Comparison of ENCODE assay signal across 8 cellular contexts in genomic region chr4:6200922-6201362, GRCh38. TPM values are rescaled to one million over a fixed set of nuclear protein-coding genes. Genes with fewer than 3 reads are reported as not detected.
DNase-seq lines count a peak whose midpoint lies in the region; ATAC-seq and TF ChIP-seq lines count a peak whose summit lies in the region.

No MANE protein-coding gene starts in this region.

- H3K4me1 ChIP-seq in ES-I3 (ENCODE audit: insufficient read depth, low read length), result peaks cover 11% of the 10 kb centered on the region

- no peaks in the 10 kb centered on the region for H3K9me3 ChIP-seq in ES-I3 (ENCODE audit: control insufficient read depth, insufficient read depth, low read length)

- TF ChIP-seq CTCF in nephron (IDR thresholded peaks at IDR 0.05; ENCODE audit: unreplicated experiment in 3 of 3), result no peak

- peaks cover 36% of the 10 kb centered on the region for H3K4me1 Mint-ChIP-seq in activated T-helper 1 cell treated with anti-CD3 and anti-CD28 coated beads, Interleukin-12 subunit alpha, Interleukin-12 subunit beta, Interleukin-2, Interleukin-4 antibody, amounts not matched to agents 30 ng/mL and 10 ng/mL and 1 ng/mL, durations not matched to agents 14 hours and 24 hours and 36 hours (ENCODE audit: low read depth)
- H3K4me1 Mint-ChIP-seq in nephron, result no peaks in the 10 kb centered on the region

- H3K9me3 Mint-ChIP-seq in activated T-helper 1 cell treated with anti-CD3 and anti-CD28 coated beads, Interleukin-12 subunit alpha, Interleukin-12 subunit beta, Interleukin-2, Interleukin-4 antibody, amounts not matched to agents 30 ng/mL and 10 ng/mL and 1 ng/mL, durations not matched to agents 14 hours and 24 hours and 36 hours, result no peaks in the 10 kb centered on the region
- peaks cover 8% of the 10 kb centered on the region for H3K9me3 Mint-ChIP-seq in nephron

- DNase-seq in activated T-helper 1 cell treated with anti-CD3 and anti-CD28 coated beads, Interleukin-12 subunit alpha, Interleukin-12 subunit beta, Interleukin-2, Interleukin-4 antibody, amounts not matched to agents 30 ng/mL and 10 ng/mL and 1 ng/mL, durations not matched to agents 14 hours and 24 hours and 36 hours (ENCODE audit: low spot score), result no peak
- DNase-seq in CD1c-positive myeloid dendritic cell (ENCODE audit: extremely low spot score) (no peak), NCI-H1048 (lab: John Stamatoyannopoulos, UW) (no peak)

- ATAC-seq in HG03066 (IDR thresholded peaks at IDR 0.05; ENCODE audit: low read depth, unreplicated experiment) (peak; percentile 12), HG02885 (IDR thresholded peaks at IDR 0.05; ENCODE audit: poor library complexity, unreplicated experiment) (no peak), GM18907 (IDR thresholded peaks at IDR 0.05; ENCODE audit: unreplicated experiment) (no peak)

- H3K9ac ChIP-seq in ES-I3 (ENCODE audit: low read depth, low read length), result peak overlapping the region; percentile 80

- H3K36me3 Mint-ChIP-seq in activated T-helper 1 cell treated with anti-CD3 and anti-CD28 coated beads, Interleukin-12 subunit alpha, Interleukin-12 subunit beta, Interleukin-2, Interleukin-4 antibody, amounts not matched to agents 30 ng/mL and 10 ng/mL and 1 ng/mL, durations not matched to agents 14 hours and 24 hours and 36 hours (ENCODE audit: low read depth), result peaks cover 6% of the 10 kb centered on the region
- H3K36me3 Mint-ChIP-seq in nephron (ENCODE audit: low read depth), result no peaks in the 10 kb centered on the region

- H3K4me3 Mint-ChIP-seq in activated T-helper 1 cell treated with anti-CD3 and anti-CD28 coated beads, Interleukin-12 subunit alpha, Interleukin-12 subunit beta, Interleukin-2, Interleukin-4 antibody, amounts not matched to agents 30 ng/mL and 10 ng/mL and 1 ng/mL, durations not matched to agents 14 hours and 24 hours and 36 hours, result peak overlapping the region; percentile 73
- peak overlapping the region; percentile 54 to 72 (median 56) for H3K4me3 Mint-ChIP-seq in nephron

- intact Hi-C loops in activated T-helper 1 cell treated with anti-CD3 and anti-CD28 coated beads, Interleukin-12 subunit alpha, Interleukin-12 subunit beta, Interleukin-2, Interleukin-4 antibody, amounts not matched to agents 30 ng/mL and 10 ng/mL and 1 ng/mL, durations not matched to agents 14 hours and 24 hours and 36 hours (cut with micrococcal nuclease), result no loop called here

- peaks cover 17% of the 10 kb centered on the region for H3K27me3 Mint-ChIP-seq in activated T-helper 1 cell treated with anti-CD3 and anti-CD28 coated beads, Interleukin-12 subunit alpha, Interleukin-12 subunit beta, Interleukin-2, Interleukin-4 antibody, amounts not matched to agents 30 ng/mL and 10 ng/mL and 1 ng/mL, durations not matched to agents 14 hours and 24 hours and 36 hours (ENCODE audit: insufficient read depth)
- peaks cover 75% of the 10 kb centered on the region for H3K27me3 Mint-ChIP-seq in nephron (ENCODE audit: low read depth)

- H3K27ac Mint-ChIP-seq in activated T-helper 1 cell treated with anti-CD3 and anti-CD28 coated beads, Interleukin-12 subunit alpha, Interleukin-12 subunit beta, Interleukin-2, Interleukin-4 antibody, amounts not matched to agents 30 ng/mL and 10 ng/mL and 1 ng/mL, durations not matched to agents 14 hours and 24 hours and 36 hours, result peak overlapping the region; percentile 62
- H3K27ac Mint-ChIP-seq in nephron, result no peak overlapping the region

- no peaks in the 10 kb centered on the region for H3K36me3 ChIP-seq in ES-I3 (ENCODE audit: insufficient read depth, low read length)

RNA-seq across cellular contexts. Expression of gene JAKMIP1, which starts 0.6 kb away (rescaled TPM):
- 15.5 and 16.9 TPM in 2 replicates for total RNA-seq in activated T-helper 1 cell treated with anti-CD3 and anti-CD28 coated beads, Interleukin-12 subunit alpha, Interleukin-12 subunit beta, Interleukin-2, Interleukin-4 antibody, amounts not matched to agents 30 ng/mL and 10 ng/mL and 1 ng/mL, durations not matched to agents 14 hours and 24 hours and 36 hours
